In genomic region chr20:33666293-33667244, GRCh38 we compare ENCODE assay signal across 8 cellular contexts. TPM values are rescaled to one million over a fixed set of nuclear protein-coding genes. Genes with fewer than 3 reads are reported as not detected.
DNase-seq lines count a peak whose midpoint lies in the region; ATAC-seq and FAIRE-seq lines count a peak whose summit lies in the region.

Gene ACTL10, plus strand, starts transcription at chr20:33666943. Its CDS starts 555 bp downstream, at chr20:33667498.

- no peak for FAIRE-seq in frontal cortex (lab: Jason Lieb, UNC)

- H3K9ac ChIP-seq in neuronal stem cell (ENCODE audit: low read depth, low read length, poor library complexity), result peak within 1 kb of the TSS; percentile 82
- H3K9ac ChIP-seq in stomach smooth muscle (ENCODE audit: low read length in 2 of 2), result peak within 1 kb of the TSS; percentile 56 to 80

- DNase-seq in DMS53 (lab: John Stamatoyannopoulos, UW) (peak; percentile 99), HuH-7.5 (ENCODE audit: low spot score) (peak; percentile 100), SIG-M5 treated with dmso at 0.1 percent for 504 hours (lab: John Stamatoyannopoulos, UW; ENCODE audit: unreplicated experiment) (peak; percentile 99), frontal cortex (ENCODE audit: low spot score in 2 of 2) (peak; percentile 93), neuronal stem cell (ENCODE audit: low spot score) (peak; percentile 77)
- DNase-seq in activated naive CD4-positive, alpha-beta T cell treated with anti-CD3 and anti-CD28 coated beads for 36 hours, result peak; percentile 87

- no peak within 1 kb of the TSS for H4K91ac ChIP-seq in neuronal stem cell (ENCODE audit: low read depth, low read length, poor library complexity)

- H3K4me3 ChIP-seq in neuronal stem cell (ENCODE audit: low read length in 2 of 2) (peak within 1 kb of the TSS in 1 of 2 donors; percentile 74), stomach smooth muscle (ENCODE audit: low read length in 2 of 2) (peak within 1 kb of the TSS; percentile 32 to 77)

- no peak within 1 kb of the TSS for H4K8ac ChIP-seq in neuronal stem cell (ENCODE audit: low read depth, low read length)

- peak; percentile 70 for ATAC-seq in GM21447 (IDR thresholded peaks at IDR 0.05; ENCODE audit: unreplicated experiment)

- CTCF ChIA-PET in activated naive CD4-positive, alpha-beta T cell treated with anti-CD3 and anti-CD28 coated beads for 36 hours (lab: Charles Lee), result interaction anchor here (0.6 to 3.9 kb wide), 15 partner anchors 13 to 264 kb away, joined by 3 to 36 read pairs (median 6); partner anchors contain the start of genes SNTA1 and ZNF341

- H3K4me2 ChIP-seq in neuronal stem cell (ENCODE audit: insufficient read depth, low read length, poor library complexity, severe bottlenecking), result peak within 1 kb of the TSS; percentile 55

- no peaks in the 10 kb centered on the region for H3K36me3 Mint-ChIP-seq in activated naive CD4-positive, alpha-beta T cell treated with anti-CD3 and anti-CD28 coated beads for 36 hours (ENCODE audit: low read depth)

- H3K27me3 Mint-ChIP-seq in activated naive CD4-positive, alpha-beta T cell treated with anti-CD3 and anti-CD28 coated beads for 36 hours (ENCODE audit: low read depth), result no peaks in the 10 kb centered on the region

- no peaks in the 10 kb centered on the region for H3K79me1 ChIP-seq in neuronal stem cell (ENCODE audit: low read depth, low read length)

- H3K27ac Mint-ChIP-seq in activated naive CD4-positive, alpha-beta T cell treated with anti-CD3 and anti-CD28 coated beads for 36 hours, result peak within 1 kb of the TSS; percentile 94

- H3K4me1 ChIP-seq in neuronal stem cell (ENCODE audit: control insufficient read depth in 2 of 2, insufficient read depth in 1 of 2, low read depth in 1 of 2, low read length in 2 of 2) (peaks cover 5 to 10% of the 10 kb centered on the region in 2 donors), stomach smooth muscle (ENCODE audit: control insufficient read depth, insufficient read depth, low read length) (peaks cover 52% of the 10 kb centered on the region)

- H3K18ac ChIP-seq in neuronal stem cell (ENCODE audit: low read length), result peak within 1 kb of the TSS; percentile 69

- intact Hi-C loops in activated naive CD4-positive, alpha-beta T cell treated with anti-CD3 and anti-CD28 coated beads for 36 hours (cut with micrococcal nuclease), result loop anchor here (1.0 to 10.0 kb wide), 7 partner anchors 20 to 692 kb away; partner anchors contain the start of genes CDK5RAP1, CHMP4B, E2F1 and RALY

- H3K14ac ChIP-seq in neuronal stem cell (ENCODE audit: low read length), result no peak within 1 kb of the TSS

- peaks cover 31% of the 10 kb centered on the region for H3K4me1 Mint-ChIP-seq in activated naive CD4-positive, alpha-beta T cell treated with anti-CD3 and anti-CD28 coated beads for 36 hours (ENCODE audit: low read depth)

- peak within 1 kb of the TSS; percentile 86 for H2BK12ac ChIP-seq in neuronal stem cell (ENCODE audit: low read length)

- no peak within 1 kb of the TSS for H3K4ac ChIP-seq in neuronal stem cell (ENCODE audit: low read length)

- H2BK120ac ChIP-seq in neuronal stem cell (ENCODE audit: low read depth, low read length), result no peak within 1 kb of the TSS

- H3K27me3 ChIP-seq in neuronal stem cell (ENCODE audit: control insufficient read depth in 3 of 3, insufficient read depth in 3 of 3, low read depth in 1 of 3, low read length in 3 of 3) (peaks cover 0 to 4% (median 0%) of the 10 kb centered on the region in 3 experiments), stomach smooth muscle (ENCODE audit: control insufficient read depth in 1 of 2, insufficient read depth in 2 of 2, low read length in 2 of 2) (no peaks in the 10 kb centered on the region)

- H2BK15ac ChIP-seq in neuronal stem cell (ENCODE audit: low read length), result no peak within 1 kb of the TSS

- H3K27ac ChIP-seq in neuronal stem cell (replicated peaks; ENCODE audit: low read length), result peak within 1 kb of the TSS; percentile 1
- peak within 1 kb of the TSS; percentile 88 for H3K27ac ChIP-seq in stomach smooth muscle (ENCODE audit: low read length)

- peak within 1 kb of the TSS; percentile 85 for H2AK5ac ChIP-seq in neuronal stem cell (ENCODE audit: low read depth, low read length)

- H3K9me3 Mint-ChIP-seq in activated naive CD4-positive, alpha-beta T cell treated with anti-CD3 and anti-CD28 coated beads for 36 hours, result no peaks in the 10 kb centered on the region

- H2BK5ac ChIP-seq in neuronal stem cell (ENCODE audit: low read length), result no peak within 1 kb of the TSS

- H3K36me3 ChIP-seq in neuronal stem cell (replicated peaks in 1 of 2; ENCODE audit: control insufficient read depth in 2 of 2, insufficient read depth in 2 of 2, low read length in 2 of 2) (peaks cover 2 to 33% of the 10 kb centered on the region in 2 donors), stomach smooth muscle (ENCODE audit: control insufficient read depth in 2 of 2, insufficient read depth in 2 of 2, low read length in 2 of 2) (peaks cover 10 to 14% of the 10 kb centered on the region in 2 donors)

- peak within 1 kb of the TSS; percentile 86 for H3K23ac ChIP-seq in neuronal stem cell (ENCODE audit: low read depth, low read length, poor library complexity)

- H3K4me3 Mint-ChIP-seq in activated naive CD4-positive, alpha-beta T cell treated with anti-CD3 and anti-CD28 coated beads for 36 hours, result peak within 1 kb of the TSS; percentile 80

- WGBS in neuronal stem cell (ENCODE audit: extremely low coverage in 2 of 2, insufficient read length in 2 of 2, insufficient replicate concordance in 1 of 2), 2 donors, result no CpG with 5 or more reads among the region's 50 CpGs

- H2AFZ ChIP-seq in neuronal stem cell (ENCODE audit: low read length), result no peak within 1 kb of the TSS

- H3K9me3 ChIP-seq in neuronal stem cell (replicated peaks in 1 of 2; ENCODE audit: control insufficient read depth in 2 of 2, insufficient read depth in 1 of 2, low read depth in 1 of 2, low read length in 2 of 2) (no peaks in the 10 kb centered on the region), stomach smooth muscle (ENCODE audit: control insufficient read depth in 2 of 2, low read length in 2 of 2) (no peaks in the 10 kb centered on the region)

RNA-seq across cellular contexts. Expression of gene ACTL10, which starts in this region (rescaled TPM):
- total RNA-seq in activated naive CD4-positive, alpha-beta T cell treated with anti-CD3 and anti-CD28 coated beads for 36 hours, result 1 to 10 TPM in 1 of 2 experiments, under 1 TPM in 1; 0.96 to 1.0 TPM
- 0.82 TPM for total RNA-seq in frontal cortex
- polyA plus RNA-seq in neuronal stem cell (2013, experiment 1 of 2), result 0.04 TPM
- 0.03 TPM for polyA plus RNA-seq in neuronal stem cell (2013, experiment 2 of 2)

Comparison
In these comparisons a context has a peak if more than half of its experiments do, and no peak if none do; other contexts are left out.
1. Peak in DNase-seq in frontal cortex; RNA of the gene not detected or under 1 TPM.